ENCODE assay signal across 24 cellular contexts in the genomic region with DNA sequence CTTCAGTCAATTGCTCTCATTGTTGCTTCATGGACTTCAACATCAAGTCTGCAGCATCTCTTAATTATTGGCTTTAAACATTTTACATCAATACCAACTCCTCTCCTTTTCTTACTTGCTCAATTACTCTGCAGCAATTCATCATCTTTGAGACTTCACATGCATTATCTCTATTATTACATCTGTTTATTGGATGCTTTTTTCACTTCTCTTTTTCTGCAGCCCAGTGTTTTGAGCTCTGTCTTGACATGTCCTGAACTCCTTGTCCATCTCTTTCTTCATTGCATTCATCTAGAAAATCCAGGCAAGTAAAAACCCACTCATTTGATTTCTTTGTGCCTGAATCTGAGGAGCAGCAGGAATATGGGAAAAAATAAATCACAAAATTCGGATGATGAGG.
A peak's percentile ranks its signal among the peaks of the same experiment; 100 is the strongest.
DNase-seq lines count a peak whose midpoint lies in the region; ATAC-seq and TF ChIP-seq lines count a peak whose summit lies in the region.
"Had no signal": no experiment of that assay in that cellular context is flagged by ENCODE, and none has a peak within 500 bp of the region (broad histone marks: within the 10 kb centered on the region; RNA-seq: fewer than 3 reads in every experiment).

No MANE protein-coding gene starts in this region.

- no peaks in the 10 kb centered on the region for H3K27me3 Mint-ChIP-seq in stimulated activated memory B cell treated with anti-CD40 and anti-IgM and Interleukin-4, amounts not matched to agents 10 μg/mL and 1 μg/mL and 100 μg/mL, for 72 hours
- H3K27me3 Mint-ChIP-seq in Caco-2 (ENCODE audit: insufficient read depth, unreplicated experiment): peaks cover 3% of the 10 kb centered on the region
- H3K27me3 Mint-ChIP-seq: activated B cell treated with CpG ODN at 0.5 μM for 24 hours had no signal

- no TSS peak for BruUV-seq in Caco-2 (replicated peaks; lab: Mats Ljungman, UMichigan)

- no peaks in the 10 kb centered on the region for H3K27me3 ChIP-seq in esophagus muscularis mucosa
- no peaks in the 10 kb centered on the region for H3K27me3 ChIP-seq in Caco-2 (replicated peaks; ENCODE audit: control insufficient read depth, insufficient read depth, low read length)
- H3K27me3 ChIP-seq: ascending aorta, gastrocnemius medialis, Peyer's patch, vagina had no signal

- intact Hi-C loops in esophagus muscularis mucosa (cut with DNase I) (no loop called here), Caco-2 (cut with micrococcal nuclease; ENCODE audit: unreplicated experiment) (no loop called here)

- TF ChIP-seq CTCF in esophagus muscularis mucosa (IDR thresholded peaks at IDR 0.05) (no peak), Caco-2 (IDR thresholded peaks at IDR 0.05; ENCODE audit: insufficient read depth in 1 of 2, low read depth in 1 of 2, low read length in 1 of 2, severe bottlenecking in 1 of 2, unreplicated experiment in 1 of 2) (no peak)

- H3K4me3 Mint-ChIP-seq in stimulated activated memory B cell treated with anti-CD40 and anti-IgM and Interleukin-4, amounts not matched to agents 10 μg/mL and 1 μg/mL and 100 μg/mL, for 72 hours: no peak overlapping the region
- H3K4me3 Mint-ChIP-seq in Caco-2 (ENCODE audit: unreplicated experiment): no peak overlapping the region
- H3K4me3 Mint-ChIP-seq: activated B cell treated with CpG ODN at 0.5 μM for 24 hours; GM23338; T-helper 2 cell treated with Interferon-gamma antibody and Interleukin-4, amounts not matched to agents 5 μg/mL and 100 μg/mL, for 36 hours had no signal

- H3K27ac ChIP-seq in esophagus muscularis mucosa (replicated peaks in 1 of 4): no peak overlapping the region
- H3K27ac ChIP-seq: ascending aorta, gastrocnemius medialis, Peyer's patch, prostate gland, SK-N-MC, vagina had no signal

- no peak for TF ChIP-seq EP300 in esophagus muscularis mucosa (IDR thresholded peaks at IDR 0.05)

- H3K36me3 ChIP-seq in esophagus muscularis mucosa: no peaks in the 10 kb centered on the region
- no peaks in the 10 kb centered on the region for H3K36me3 ChIP-seq in Caco-2 (ENCODE audit: control insufficient read depth, insufficient read depth, low read length)
- H3K36me3 ChIP-seq: ascending aorta, gastrocnemius medialis, Peyer's patch, prostate gland, vagina had no signal

- H3K4me1 Mint-ChIP-seq in stimulated activated memory B cell treated with anti-CD40 and anti-IgM and Interleukin-4, amounts not matched to agents 10 μg/mL and 1 μg/mL and 100 μg/mL, for 72 hours: no peaks in the 10 kb centered on the region
- no peaks in the 10 kb centered on the region for H3K4me1 Mint-ChIP-seq in Caco-2 (ENCODE audit: low read depth, unreplicated experiment)
- H3K4me1 Mint-ChIP-seq: activated B cell treated with CpG ODN at 0.5 μM for 24 hours, GM23338 had no signal

- no peaks in the 10 kb centered on the region for H3K36me3 Mint-ChIP-seq in stimulated activated memory B cell treated with anti-CD40 and anti-IgM and Interleukin-4, amounts not matched to agents 10 μg/mL and 1 μg/mL and 100 μg/mL, for 72 hours
- no peaks in the 10 kb centered on the region for H3K36me3 Mint-ChIP-seq in Caco-2 (ENCODE audit: insufficient read depth, unreplicated experiment)
- H3K36me3 Mint-ChIP-seq: activated naive CD4-positive, alpha-beta T cell treated with anti-CD3 and anti-CD28 coated beads, Interleukin-2, amount 50 U/mL, for 72 hours had no signal

- H3K9me3 Mint-ChIP-seq in stimulated activated memory B cell treated with anti-CD40 and anti-IgM and Interleukin-4, amounts not matched to agents 10 μg/mL and 1 μg/mL and 100 μg/mL, for 72 hours: no peaks in the 10 kb centered on the region
- H3K9me3 Mint-ChIP-seq in Caco-2 (ENCODE audit: unreplicated experiment): no peaks in the 10 kb centered on the region
- H3K9me3 Mint-ChIP-seq: activated B cell treated with CpG ODN at 0.5 μM for 24 hours; activated naive CD4-positive, alpha-beta T cell treated with anti-CD3 and anti-CD28 coated beads, Interleukin-2, amount 50 U/mL, for 72 hours; GM23338; T-helper 2 cell treated with Interferon-gamma antibody and Interleukin-4, amounts not matched to agents 5 μg/mL and 100 μg/mL, for 36 hours had no signal

- TF ChIP-seq POLR2A in esophagus muscularis mucosa (IDR thresholded peaks at IDR 0.05; ENCODE audit: low read depth): no peak

- no peaks in the 10 kb centered on the region for H3K9me3 ChIP-seq in esophagus muscularis mucosa
- H3K9me3 ChIP-seq in Caco-2: no peaks in the 10 kb centered on the region
- H3K9me3 ChIP-seq: ascending aorta, gastrocnemius medialis, Peyer's patch, prostate gland, vagina had no signal

- H3K27ac Mint-ChIP-seq in stimulated activated memory B cell treated with anti-CD40 and anti-IgM and Interleukin-4, amounts not matched to agents 10 μg/mL and 1 μg/mL and 100 μg/mL, for 72 hours: no peak overlapping the region
- H3K27ac Mint-ChIP-seq in Caco-2 (ENCODE audit: unreplicated experiment): no peak overlapping the region
- H3K27ac Mint-ChIP-seq: activated B cell treated with CpG ODN at 0.5 μM for 24 hours; activated naive CD4-positive, alpha-beta T cell treated with anti-CD3 and anti-CD28 coated beads, Interleukin-2, amount 50 U/mL, for 72 hours; GM23338; T-helper 2 cell treated with Interferon-gamma antibody and Interleukin-4, amounts not matched to agents 5 μg/mL and 100 μg/mL, for 36 hours had no signal

- ATAC-seq in GM18499 (IDR thresholded peaks at IDR 0.05; ENCODE audit: insufficient read depth, unreplicated experiment) (peak; percentile 69), GM19324 (IDR thresholded peaks at IDR 0.05; ENCODE audit: low FRiP score, unreplicated experiment) (peak; percentile 64), HG02759 (IDR thresholded peaks at IDR 0.05; ENCODE audit: unreplicated experiment) (peak; percentile 61), HG03469 (IDR thresholded peaks at IDR 0.05; ENCODE audit: unreplicated experiment) (peak; percentile 68)
- ATAC-seq in stimulated activated memory B cell treated with anti-CD40 and anti-IgM and Interleukin-4, amounts not matched to agents 10 μg/mL and 1 μg/mL and 100 μg/mL, for 72 hours: no peak
- ATAC-seq: activated naive CD4-positive, alpha-beta T cell treated with anti-CD3 and anti-CD28 coated beads, Interleukin-2, amount 50 U/mL, for 72 hours; gastrocnemius medialis; GM23338 had no signal

- H3K4me3 ChIP-seq in esophagus muscularis mucosa (no peak overlapping the region), Caco-2 (ENCODE audit: low read depth, low read length) (no peak overlapping the region)
- H3K4me3 ChIP-seq: ascending aorta, gastrocnemius medialis, GM23338, lung, Peyer's patch, prostate gland, SK-N-MC, vagina had no signal

- H3K4me1 ChIP-seq in esophagus muscularis mucosa (no peaks in the 10 kb centered on the region), Caco-2 (no peaks in the 10 kb centered on the region)
- H3K4me1 ChIP-seq: ascending aorta, gastrocnemius medialis, prostate gland, vagina had no signal

- POLR2A ChIA-PET in Caco-2 (lab: Charles Lee): no interaction called here

- 75% methylated on average over 1 of the region's 1 CpG for WGBS in esophagus muscularis mucosa

- DNase-seq in esophagus muscularis mucosa (ENCODE audit: extremely low spot score) (no peak), T-helper 9 cell (no peak), Caco-2 (no peak)
- DNase-seq: activated B cell treated with CpG ODN at 0.5 μM for 24 hours; central memory CD4-positive, alpha-beta T cell; gastrocnemius medialis; KG1; kidney; NCI-H1694 treated with DMSO at 0.1 percent for 48 hours; NCI-H774; Peyer's patch had no signal

- CTCF ChIA-PET in Caco-2 (lab: Charles Lee): no interaction called here
